In the genomic region with DNA sequence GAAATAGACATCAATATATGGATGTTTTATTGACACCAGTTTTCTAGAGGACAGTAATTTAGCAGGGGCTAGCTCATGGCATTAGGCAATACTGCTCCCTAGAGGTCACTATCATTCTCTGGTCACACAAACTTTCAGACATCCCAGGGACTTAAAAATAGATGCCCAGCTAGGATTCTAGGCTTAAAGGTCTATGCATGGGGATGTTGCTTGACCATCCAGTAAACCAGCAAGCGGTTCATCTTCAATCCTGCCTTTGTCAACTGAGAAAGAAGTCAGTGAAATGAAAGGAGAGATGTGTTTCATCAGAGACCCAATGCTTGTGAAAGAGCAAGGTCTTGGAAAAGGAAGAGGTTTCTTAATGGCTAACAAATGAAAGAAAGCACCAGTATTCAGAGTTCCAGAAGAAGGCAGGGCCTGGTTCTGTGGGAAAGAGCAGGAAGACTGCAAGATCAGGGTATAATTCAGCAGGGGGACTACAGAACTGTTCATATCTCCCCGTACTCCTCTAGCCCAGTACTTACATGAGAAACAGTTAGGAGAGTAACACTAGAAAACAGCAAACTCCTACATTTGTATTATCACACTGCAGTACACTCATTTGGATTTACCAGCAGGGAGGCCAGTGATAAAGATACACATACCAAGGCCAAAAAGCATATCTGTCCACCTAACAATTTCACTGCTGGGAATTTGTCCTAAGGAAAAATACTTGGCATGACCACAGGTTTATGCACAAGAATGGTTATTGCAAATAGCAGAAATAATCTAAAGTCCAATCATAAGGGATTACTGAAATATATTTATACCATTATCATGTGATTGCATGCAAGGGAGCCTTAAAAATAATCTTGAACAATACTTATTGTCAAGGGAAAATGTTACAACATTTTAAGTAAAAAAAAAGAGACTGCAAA, we compare ENCODE assay signal across 9 cellular contexts.
A peak's percentile ranks its signal among the peaks of the same experiment; 100 is the strongest.
DNase-seq lines count a peak whose midpoint lies in the region; ATAC-seq and TF ChIP-seq lines count a peak whose summit lies in the region.
"Had no signal": no experiment of that assay in that cellular context is flagged by ENCODE, and none has a peak within 500 bp of the region (broad histone marks: within the 10 kb centered on the region; RNA-seq: fewer than 3 reads in every experiment).

No MANE protein-coding gene starts in this region.

- CTCF ChIA-PET in activated CD4-positive, alpha-beta memory T cell treated with anti-CD3 and anti-CD28 coated beads, Interleukin-2, amount 10 ng/mL, durations not matched to agents 7 days and 5 days (lab: Charles Lee), result no interaction called here

- intact Hi-C loops in CD14-positive monocyte (cut with micrococcal nuclease), result no loop called here

- DNase-seq in BE2C, result peak; percentile 24
- DNase-seq in GM20000 (ENCODE audit: low spot score), result peak; percentile 18
- peak; percentile 53 for DNase-seq in NB4 (ENCODE audit: low read depth)
- peak; percentile 67 for DNase-seq in astrocyte of the hippocampus (ENCODE audit: low read depth, low spot score)
- no peak for DNase-seq in kidney epithelial cell (ENCODE audit: low read depth)
- DNase-seq in activated CD4-positive, alpha-beta memory T cell treated with anti-CD3 and anti-CD28 coated beads, Interleukin-2, amount 10 ng/mL, durations not matched to agents 7 days and 5 days, result no peak
- no peak for DNase-seq in CD14-positive monocyte (ENCODE audit: low spot score)

- H3K4me3 Mint-ChIP-seq in activated CD4-positive, alpha-beta memory T cell treated with anti-CD3 and anti-CD28 coated beads, Interleukin-2, amount 10 ng/mL, durations not matched to agents 7 days and 5 days, result no peak overlapping the region
- H3K4me3 Mint-ChIP-seq in CD14-positive monocyte, result no peak overlapping the region
- H3K4me3 Mint-ChIP-seq: central memory CD8-positive, alpha-beta T cell had no signal

- H3K9me3 Mint-ChIP-seq in activated CD4-positive, alpha-beta memory T cell treated with anti-CD3 and anti-CD28 coated beads, Interleukin-2, amount 10 ng/mL, durations not matched to agents 7 days and 5 days, result no peaks in the 10 kb centered on the region
- H3K9me3 Mint-ChIP-seq in CD14-positive monocyte, result no peaks in the 10 kb centered on the region
- H3K9me3 Mint-ChIP-seq: central memory CD8-positive, alpha-beta T cell had no signal

- POLR2A ChIA-PET in activated CD4-positive, alpha-beta memory T cell treated with anti-CD3 and anti-CD28 coated beads, Interleukin-2, amount 10 ng/mL, durations not matched to agents 7 days and 5 days (lab: Charles Lee), result no interaction called here

- H3K27me3 ChIP-seq in BE2C, result no peaks in the 10 kb centered on the region
- no peaks in the 10 kb centered on the region for H3K27me3 ChIP-seq in kidney epithelial cell (ENCODE audit: control insufficient read depth, insufficient read depth, low read length)

- peak; percentile 88 for TF ChIP-seq CTCF in BE2C (IDR thresholded peaks at IDR 0.05; ENCODE audit: low read depth, low read length)
- TF ChIP-seq CTCF in GM20000 (IDR thresholded peaks at IDR 0.05; ENCODE audit: extremely low read depth, missing control alignments), result peak; percentile 40
- TF ChIP-seq CTCF in NB4 (IDR thresholded peaks at IDR 0.05; ENCODE audit: low read depth, low read length), result peak; percentile 27
- TF ChIP-seq CTCF in kidney epithelial cell (IDR thresholded peaks at IDR 0.05; ENCODE audit: insufficient read depth, low read length, poor library complexity, severe bottlenecking), result peak; percentile 75
- no peak for TF ChIP-seq CTCF in CD14-positive monocyte (IDR thresholded peaks at IDR 0.05)

- no peaks in the 10 kb centered on the region for H3K36me3 Mint-ChIP-seq in activated CD4-positive, alpha-beta memory T cell treated with anti-CD3 and anti-CD28 coated beads, Interleukin-2, amount 10 ng/mL, durations not matched to agents 7 days and 5 days (ENCODE audit: low read depth)
- H3K36me3 Mint-ChIP-seq in CD14-positive monocyte, result no peaks in the 10 kb centered on the region

- H3K9me3 ChIP-seq in BE2C, result no peaks in the 10 kb centered on the region

- no peak overlapping the region for H3K27ac Mint-ChIP-seq in activated CD4-positive, alpha-beta memory T cell treated with anti-CD3 and anti-CD28 coated beads, Interleukin-2, amount 10 ng/mL, durations not matched to agents 7 days and 5 days
- H3K27ac Mint-ChIP-seq in CD14-positive monocyte, result no peak overlapping the region

- H3K4me1 ChIP-seq in BE2C, result no peaks in the 10 kb centered on the region

- peaks cover 15% of the 10 kb centered on the region for H3K27me3 Mint-ChIP-seq in activated CD4-positive, alpha-beta memory T cell treated with anti-CD3 and anti-CD28 coated beads, Interleukin-2, amount 10 ng/mL, durations not matched to agents 7 days and 5 days
- peaks cover 0 to 4% (median 2%) of the 10 kb centered on the region in 3 donors for H3K27me3 Mint-ChIP-seq in CD14-positive monocyte (ENCODE audit: low read depth in 3 of 3)

- TF ChIP-seq POLR2A in NB4 (IDR thresholded peaks at IDR 0.05; ENCODE audit: extremely low read depth, insufficient read length), result no peak

- no peak for ATAC-seq in GM19397 (IDR thresholded peaks at IDR 0.05; ENCODE audit: unreplicated experiment)

- H3K4me3 ChIP-seq in BE2C (ENCODE audit: low read depth, low read length) (no peak overlapping the region), NB4 (ENCODE audit: low read depth, low read length) (no peak overlapping the region), kidney epithelial cell (ENCODE audit: low read depth, low read length) (no peak overlapping the region)

- H3K36me3 ChIP-seq in BE2C (no peaks in the 10 kb centered on the region), kidney epithelial cell (ENCODE audit: control insufficient read depth, insufficient read depth, low read length) (no peaks in the 10 kb centered on the region)

- no peaks in the 10 kb centered on the region for H3K4me1 Mint-ChIP-seq in activated CD4-positive, alpha-beta memory T cell treated with anti-CD3 and anti-CD28 coated beads, Interleukin-2, amount 10 ng/mL, durations not matched to agents 7 days and 5 days
- no peaks in the 10 kb centered on the region for H3K4me1 Mint-ChIP-seq in CD14-positive monocyte
- H3K4me1 Mint-ChIP-seq: central memory CD8-positive, alpha-beta T cell had no signal

Comparison
In these comparisons a context has a peak if more than half of its experiments do, and no peak if none do; other contexts are left out.
1. DNase-seq: peak in BE2C (single experiment), GM20000 (single experiment), NB4 (single experiment) and astrocyte of the hippocampus (single experiment); none in kidney epithelial cell (single experiment), activated CD4-positive, alpha-beta memory T cell treated with anti-CD3 and anti-CD28 coated beads, Interleukin-2, amount 10 ng/mL, durations not matched to agents 7 days and 5 days (single experiment) and CD14-positive monocyte (single experiment).